14 cellular contexts compared by ENCODE assay signal in genomic region chr10:7218974-7219373, GRCh38.
DNase-seq lines count a peak whose midpoint lies in the region; ATAC-seq and TF ChIP-seq lines count a peak whose summit lies in the region.
"Had no signal": no experiment of that assay in that cellular context is flagged by ENCODE, and none has a peak within 500 bp of the region (broad histone marks: within the 10 kb centered on the region; RNA-seq: fewer than 3 reads in every experiment).

No MANE protein-coding gene starts in this region.

- no peak overlapping the region for H4K91ac ChIP-seq in mesenchymal stem cell (ENCODE audit: low read length)

- H4K8ac ChIP-seq in mesenchymal stem cell (ENCODE audit: low read length) = no peak overlapping the region

- H3K9me3 ChIP-seq in BE2C = no peaks in the 10 kb centered on the region
- H3K9me3 ChIP-seq in mesenchymal stem cell (ENCODE audit: control insufficient read depth, low read length) = peaks cover 14% of the 10 kb centered on the region
- H3K9me3 ChIP-seq: colonic mucosa had no signal

- H3K27ac ChIP-seq in mesenchymal stem cell (ENCODE audit: low read length, poor library complexity, severe bottlenecking) = no peak overlapping the region
- H3K27ac ChIP-seq: colonic mucosa, SK-N-MC, transverse colon had no signal

- H2AK5ac ChIP-seq in mesenchymal stem cell (ENCODE audit: low read length, severe bottlenecking) = no peak overlapping the region

- no peak overlapping the region for H3K14ac ChIP-seq in mesenchymal stem cell (ENCODE audit: low read length in 2 of 2)

- no peak overlapping the region for H2BK15ac ChIP-seq in mesenchymal stem cell (ENCODE audit: low read depth, poor library complexity, severe bottlenecking)

- no peak overlapping the region for H3K4me3 ChIP-seq in BE2C (ENCODE audit: low read depth, low read length)
- H3K4me3 ChIP-seq in epithelial cell of esophagus (ENCODE audit: low read length) = no peak overlapping the region
- no peak overlapping the region for H3K4me3 ChIP-seq in mesenchymal stem cell (ENCODE audit: insufficient read depth in 1 of 2, low read depth in 1 of 2, low read length in 2 of 2)
- H3K4me3 ChIP-seq: colonic mucosa, SK-N-MC, transverse colon had no signal

- H2AFZ ChIP-seq in mesenchymal stem cell (ENCODE audit: low read depth, low read length) = no peak overlapping the region

- H3K36me3 ChIP-seq in BE2C (peaks cover 11% of the 10 kb centered on the region), mesenchymal stem cell (ENCODE audit: control insufficient read depth in 1 of 2, insufficient read depth in 2 of 2, low read depth in 1 of 2, low read length in 2 of 2) (peaks cover 0 to 3% of the 10 kb centered on the region in 2 experiments)
- H3K36me3 ChIP-seq: colonic mucosa, transverse colon had no signal

- no peak overlapping the region for H3K4ac ChIP-seq in mesenchymal stem cell (ENCODE audit: low read depth in 1 of 2, low read length in 2 of 2)

- no peak for ATAC-seq in HG02623 (IDR thresholded peaks at IDR 0.05; ENCODE audit: unreplicated experiment)

- no peaks in the 10 kb centered on the region for H3K79me1 ChIP-seq in mesenchymal stem cell (replicated peaks; ENCODE audit: low read length, poor library complexity, severe bottlenecking)

- peak; percentile 23; the same call in 1 of the 2 replicates for TF ChIP-seq CTCF in BE2C (IDR thresholded peaks at IDR 0.05; ENCODE audit: low read depth, low read length)
- no peak for TF ChIP-seq CTCF in epithelial cell of esophagus (IDR thresholded peaks at IDR 0.05; ENCODE audit: insufficient read depth, low read depth, low read length, missing control alignments)

- 77% methylated on average over 3 of the region's 4 CpGs for WGBS in mesenchymal stem cell

- H3K9ac ChIP-seq in mesenchymal stem cell (ENCODE audit: low read length) = peak overlapping the region; percentile 37

- no peak overlapping the region for H3K23ac ChIP-seq in mesenchymal stem cell (ENCODE audit: low read length in 2 of 2)

- no peak overlapping the region for H3K18ac ChIP-seq in mesenchymal stem cell (ENCODE audit: low read depth in 1 of 2, low read length in 2 of 2)

- H2BK12ac ChIP-seq in mesenchymal stem cell (ENCODE audit: low read length in 2 of 2) = no peak overlapping the region

- H3K4me1 ChIP-seq in BE2C = no peaks in the 10 kb centered on the region; the same call in none of the 2 replicates
- H3K4me1 ChIP-seq in mesenchymal stem cell (ENCODE audit: control insufficient read depth, insufficient read depth, low read depth, low read length) = no peaks in the 10 kb centered on the region
- H3K4me1 ChIP-seq: colonic mucosa, transverse colon had no signal

- H3K27me3 ChIP-seq in BE2C (no peaks in the 10 kb centered on the region), mesenchymal stem cell (ENCODE audit: control insufficient read depth in 1 of 2, insufficient read depth in 1 of 2, low read length in 2 of 2) (no peaks in the 10 kb centered on the region)
- H3K27me3 ChIP-seq: colonic mucosa, transverse colon had no signal

- DNase-seq in BE2C = no peak
- peak; percentile 5 for DNase-seq in NAMALWA (ENCODE audit: low spot score)
- DNase-seq in epithelial cell of esophagus (ENCODE audit: low read depth) = peak; percentile 2
- peak; percentile 42 for DNase-seq in mesenchymal stem cell
- DNase-seq in NCI-H146 (lab: John Stamatoyannopoulos, UW) = no peak
- no peak for DNase-seq in NOMO-1 treated with dmso at 0.1 percent for 144 hours (lab: John Stamatoyannopoulos, UW; ENCODE audit: unreplicated experiment)
- no peak for DNase-seq in NCI-H2171 treated with DMSO at 0.1 percent for 48 hours (lab: John Stamatoyannopoulos, UW)
- DNase-seq: activated naive CD4-positive, alpha-beta T cell treated with anti-CD3 and anti-CD28 coated beads, Interleukin-2, amount 10 ng/mL, durations not matched to agents 7 days and 5 days; colonic mucosa; NCI-H1694; NCI-H526; transverse colon had no signal

- no peak overlapping the region for H2BK5ac ChIP-seq in mesenchymal stem cell (ENCODE audit: low read depth, low read length, poor library complexity, severe bottlenecking)

- H3K4me2 ChIP-seq in mesenchymal stem cell (ENCODE audit: low read length, poor library complexity, severe bottlenecking) = no peak overlapping the region

- no peak overlapping the region for H2BK120ac ChIP-seq in mesenchymal stem cell (ENCODE audit: low read depth, low read length)

Comparison
In these comparisons a context has a peak if more than half of its experiments do, and no peak if none do; other contexts are left out.
1. DNase-seq: peak in NAMALWA (single experiment), epithelial cell of esophagus (single experiment) and mesenchymal stem cell (single experiment); none in BE2C (single experiment), NCI-H146 (single experiment), NOMO-1 treated with dmso at 0.1 percent for 144 hours (single experiment) and NCI-H2171 treated with DMSO at 0.1 percent for 48 hours (single experiment).